In genomic region chr13:47110833-47111240, GRCh38 we compare ENCODE assay signal across 20 cellular contexts.
A peak's percentile ranks its signal among the peaks of the same experiment; 100 is the strongest.
DNase-seq lines count a peak whose midpoint lies in the region; ATAC-seq and TF ChIP-seq lines count a peak whose summit lies in the region.
"Had no signal": no experiment of that assay in that cellular context is flagged by ENCODE, and none has a peak within 500 bp of the region (broad histone marks: within the 10 kb centered on the region; RNA-seq: fewer than 3 reads in every experiment).

No MANE protein-coding gene starts in this region.

- intact Hi-C loops in activated CD4-positive, alpha-beta T cell treated with anti-CD3 and anti-CD28 coated beads for 36 hours (cut with DNase I, micrococcal nuclease), result no loop called here
- intact Hi-C loops in left cardiac atrium (cut with DNase I), result no loop called here

- no peaks in the 10 kb centered on the region for H3K79me2 ChIP-seq in smooth muscle cell (ENCODE audit: low read depth)

- H3K27me3 Mint-ChIP-seq in activated CD4-positive, alpha-beta T cell treated with anti-CD3 and anti-CD28 coated beads, Interleukin-2, amount 10 ng/mL, durations not matched to agents 7 days and 5 days, result peaks cover 16% of the 10 kb centered on the region
- H3K27me3 Mint-ChIP-seq in activated CD4-positive, alpha-beta T cell treated with anti-CD3 and anti-CD28 coated beads for 36 hours, result no peaks in the 10 kb centered on the region
- peaks cover 2% of the 10 kb centered on the region; the same call in 1 of the 2 replicates for H3K27me3 Mint-ChIP-seq in WTC11 (ENCODE audit: low read depth)

- H3K9me3 Mint-ChIP-seq in activated CD4-positive, alpha-beta T cell treated with anti-CD3 and anti-CD28 coated beads, Interleukin-2, amount 10 ng/mL, durations not matched to agents 7 days and 5 days, result no peaks in the 10 kb centered on the region
- H3K9me3 Mint-ChIP-seq in activated CD4-positive, alpha-beta T cell treated with anti-CD3 and anti-CD28 coated beads for 36 hours (ENCODE audit: low read depth), result no peaks in the 10 kb centered on the region
- peaks cover 15% of the 10 kb centered on the region for H3K9me3 Mint-ChIP-seq in WTC11
- H3K9me3 Mint-ChIP-seq: CD8-positive, alpha-beta T cell had no signal

- no peak overlapping the region for H2AK5ac ChIP-seq in mesenchymal stem cell (ENCODE audit: low read length, severe bottlenecking)

- no peak for TF ChIP-seq CTCF in WTC11 (IDR thresholded peaks at IDR 0.05)
- TF ChIP-seq CTCF in smooth muscle cell (IDR thresholded peaks at IDR 0.05; ENCODE audit: borderline replicate concordance, insufficient read depth, poor library complexity, severe bottlenecking), result no peak
- no peak for TF ChIP-seq CTCF in GM13977 (IDR thresholded peaks at IDR 0.05; ENCODE audit: extremely low read depth, insufficient read depth, missing control alignments)

- H3K18ac ChIP-seq in mesenchymal stem cell (ENCODE audit: low read depth in 1 of 2, low read length in 2 of 2), result peak overlapping the region in 1 of 2 experiments; percentile 78

- POLR2A ChIA-PET in activated CD4-positive, alpha-beta T cell treated with anti-CD3 and anti-CD28 coated beads, Interleukin-2, amount 10 ng/mL, durations not matched to agents 7 days and 5 days (lab: Charles Lee), result no interaction called here
- POLR2A ChIA-PET in activated CD4-positive, alpha-beta T cell treated with anti-CD3 and anti-CD28 coated beads for 36 hours (lab: Charles Lee), result no interaction called here
- POLR2A ChIA-PET in WTC11 (lab: Charles Lee), result no interaction called here

- H3K4me1 ChIP-seq in mesenchymal stem cell (ENCODE audit: control insufficient read depth, insufficient read depth, low read depth, low read length), result no peaks in the 10 kb centered on the region
- H3K4me1 ChIP-seq in smooth muscle cell (ENCODE audit: low read depth), result peaks cover 46% of the 10 kb centered on the region
- H3K4me1 ChIP-seq: BLaER1, HAP-1 had no signal

- DNase-seq in activated CD4-positive, alpha-beta T cell treated with anti-CD3 and anti-CD28 coated beads, Interleukin-2, amount 10 ng/mL, durations not matched to agents 7 days and 5 days, result no peak
- no peak for DNase-seq in activated CD4-positive, alpha-beta T cell treated with anti-CD3 and anti-CD28 coated beads for 36 hours
- no peak for DNase-seq in WTC11 (ENCODE audit: low spot score)
- DNase-seq in mesenchymal stem cell, result no peak
- DNase-seq in smooth muscle cell (lab: John Stamatoyannopoulos, UW; ENCODE audit: unreplicated experiment), result no peak
- no peak for DNase-seq in left cardiac atrium
- no peak for DNase-seq in GM13977 (ENCODE audit: low spot score)
- DNase-seq: ACHN; CD8-positive, alpha-beta T cell; GDM1; NCI-H1417; NCI-H187; NCI-H446 treated with DMSO at 0.1 percent for 48 hours; NCI-H526 treated with DMSO at 0.1 percent for 48 hours; RPMI8226; SHP77 had no signal

- CTCF ChIA-PET in activated CD4-positive, alpha-beta T cell treated with anti-CD3 and anti-CD28 coated beads, Interleukin-2, amount 10 ng/mL, durations not matched to agents 7 days and 5 days (lab: Charles Lee), result no interaction called here
- CTCF ChIA-PET in activated CD4-positive, alpha-beta T cell treated with anti-CD3 and anti-CD28 coated beads for 36 hours (lab: Charles Lee), result no interaction called here
- CTCF ChIA-PET in WTC11 (lab: Charles Lee), result no interaction called here

- WGBS in mesenchymal stem cell, result 98% methylated on average over 12 of the region's 12 CpGs
- 68% methylated on average over 12 of the region's 12 CpGs for WGBS in smooth muscle cell (ENCODE audit: low lambda C conversion rate)

- no peak overlapping the region for H3K14ac ChIP-seq in mesenchymal stem cell (ENCODE audit: low read length in 2 of 2)

- ATAC-seq in activated CD4-positive, alpha-beta T cell treated with anti-CD3 and anti-CD28 coated beads for 36 hours, result no peak
- no peak for ATAC-seq in WTC11
- no peak for ATAC-seq in SK-N-SH treated with all-trans-retinoic acid at 6 μM for 48 hours
- no peak for ATAC-seq in left cardiac atrium
- ATAC-seq: CD8-positive, alpha-beta T cell had no signal

- peak overlapping the region; percentile 6 for H4K91ac ChIP-seq in mesenchymal stem cell (ENCODE audit: low read length)

- H3F3A ChIP-seq in smooth muscle cell (ENCODE audit: low read depth), result peaks cover 20% of the 10 kb centered on the region

- H3K36me3 Mint-ChIP-seq in activated CD4-positive, alpha-beta T cell treated with anti-CD3 and anti-CD28 coated beads, Interleukin-2, amount 10 ng/mL, durations not matched to agents 7 days and 5 days (ENCODE audit: low read depth), result no peaks in the 10 kb centered on the region
- no peaks in the 10 kb centered on the region for H3K36me3 Mint-ChIP-seq in activated CD4-positive, alpha-beta T cell treated with anti-CD3 and anti-CD28 coated beads for 36 hours (ENCODE audit: low read depth)
- peaks cover 5% of the 10 kb centered on the region for H3K36me3 Mint-ChIP-seq in WTC11
- H3K36me3 Mint-ChIP-seq: CD8-positive, alpha-beta T cell had no signal

- peak overlapping the region; percentile 58 for H3K27ac Mint-ChIP-seq in activated CD4-positive, alpha-beta T cell treated with anti-CD3 and anti-CD28 coated beads, Interleukin-2, amount 10 ng/mL, durations not matched to agents 7 days and 5 days
- no peak overlapping the region for H3K27ac Mint-ChIP-seq in activated CD4-positive, alpha-beta T cell treated with anti-CD3 and anti-CD28 coated beads for 36 hours
- peak overlapping the region; percentile 59; the same call in 1 of the 2 replicates for H3K27ac Mint-ChIP-seq in WTC11
- H3K27ac Mint-ChIP-seq: CD8-positive, alpha-beta T cell had no signal

- peak overlapping the region; percentile 73 for H2BK120ac ChIP-seq in mesenchymal stem cell (ENCODE audit: low read depth, low read length)

- H4K8ac ChIP-seq in mesenchymal stem cell (ENCODE audit: low read length), result peak overlapping the region; percentile 16

- in situ Hi-C loops in GM13977 (cut with MboI; ENCODE audit: low pct_unique_long_range_greater_than_20kb, low sequenced_read_pairs, unreplicated experiment), result no loop called here

- no peak overlapping the region for H3K4me3 Mint-ChIP-seq in activated CD4-positive, alpha-beta T cell treated with anti-CD3 and anti-CD28 coated beads, Interleukin-2, amount 10 ng/mL, durations not matched to agents 7 days and 5 days
- no peak overlapping the region for H3K4me3 Mint-ChIP-seq in activated CD4-positive, alpha-beta T cell treated with anti-CD3 and anti-CD28 coated beads for 36 hours
- H3K4me3 Mint-ChIP-seq in WTC11, result no peak overlapping the region
- H3K4me3 Mint-ChIP-seq: CD8-positive, alpha-beta T cell had no signal

- peak overlapping the region in 1 of 2 experiments; percentile 17 for H3K4ac ChIP-seq in mesenchymal stem cell (ENCODE audit: low read depth in 1 of 2, low read length in 2 of 2)

- no peak overlapping the region for H3K23ac ChIP-seq in mesenchymal stem cell (ENCODE audit: low read length in 2 of 2)

- H3K9ac ChIP-seq in mesenchymal stem cell (ENCODE audit: low read length) (no peak overlapping the region), smooth muscle cell (ENCODE audit: low read depth) (peak overlapping the region; percentile 20)
- H3K9ac ChIP-seq: BLaER1 had no signal

- H2BK15ac ChIP-seq in mesenchymal stem cell (ENCODE audit: low read depth, poor library complexity, severe bottlenecking), result no peak overlapping the region

- peaks cover 32% of the 10 kb centered on the region for H3K4me1 Mint-ChIP-seq in activated CD4-positive, alpha-beta T cell treated with anti-CD3 and anti-CD28 coated beads, Interleukin-2, amount 10 ng/mL, durations not matched to agents 7 days and 5 days
- H3K4me1 Mint-ChIP-seq in activated CD4-positive, alpha-beta T cell treated with anti-CD3 and anti-CD28 coated beads for 36 hours, result peaks cover 8% of the 10 kb centered on the region
- peaks cover 50% of the 10 kb centered on the region for H3K4me1 Mint-ChIP-seq in WTC11

- H3K9me3 ChIP-seq in mesenchymal stem cell (ENCODE audit: control insufficient read depth, low read length) (no peaks in the 10 kb centered on the region), smooth muscle cell (replicated peaks; ENCODE audit: low read depth) (no peaks in the 10 kb centered on the region)
- H3K9me3 ChIP-seq: BLaER1, HAP-1 had no signal

- H3K36me3 ChIP-seq in mesenchymal stem cell (ENCODE audit: control insufficient read depth in 1 of 2, insufficient read depth in 2 of 2, low read depth in 1 of 2, low read length in 2 of 2) (no peaks in the 10 kb centered on the region), smooth muscle cell (ENCODE audit: low read depth) (no peaks in the 10 kb centered on the region)
- H3K36me3 ChIP-seq: BLaER1, HAP-1 had no signal

- no peak overlapping the region for H3K4me3 ChIP-seq in mesenchymal stem cell (ENCODE audit: insufficient read depth in 1 of 2, low read depth in 1 of 2, low read length in 2 of 2)
- no peak overlapping the region for H3K4me3 ChIP-seq in smooth muscle cell
- H3K4me3 ChIP-seq: BLaER1, HAP-1 had no signal

- no peak overlapping the region for H2BK5ac ChIP-seq in mesenchymal stem cell (ENCODE audit: low read depth, low read length, poor library complexity, severe bottlenecking)

- H3K4me2 ChIP-seq in mesenchymal stem cell (ENCODE audit: low read length, poor library complexity, severe bottlenecking), result no peak overlapping the region
- H3K4me2 ChIP-seq in smooth muscle cell, result peak overlapping the region; percentile 50
- H3K4me2 ChIP-seq: BLaER1 had no signal

- H2BK12ac ChIP-seq in mesenchymal stem cell (ENCODE audit: low read length in 2 of 2), result peak overlapping the region; percentile 33 to 38

- no peaks in the 10 kb centered on the region for H4K20me1 ChIP-seq in smooth muscle cell (ENCODE audit: low read depth)
- H4K20me1 ChIP-seq: BLaER1 had no signal

- H2AFZ ChIP-seq in mesenchymal stem cell (ENCODE audit: low read depth, low read length), result no peak overlapping the region
- peak overlapping the region; percentile 31 for H2AFZ ChIP-seq in smooth muscle cell (ENCODE audit: low read depth)

- no peaks in the 10 kb centered on the region for H3K27me3 ChIP-seq in mesenchymal stem cell (ENCODE audit: control insufficient read depth in 1 of 2, insufficient read depth in 1 of 2, low read length in 2 of 2)
- no peaks in the 10 kb centered on the region for H3K27me3 ChIP-seq in smooth muscle cell (ENCODE audit: low read depth)
- H3K27me3 ChIP-seq: BLaER1 had no signal

- H3K27ac ChIP-seq in mesenchymal stem cell (ENCODE audit: low read length, poor library complexity, severe bottlenecking) (no peak overlapping the region), smooth muscle cell (ENCODE audit: low read depth) (peak overlapping the region; percentile 75)
- H3K27ac ChIP-seq: 22Rv1, BLaER1 had no signal

- H3K79me1 ChIP-seq in mesenchymal stem cell (replicated peaks; ENCODE audit: low read length, poor library complexity, severe bottlenecking), result no peaks in the 10 kb centered on the region

TF ChIP-seq in SK-N-SH treated with all-trans-retinoic acid at 6 μM for 48 hours, 23 proteins besides CTCF, POLR2A, EP300 and RAD21 (continues in another document):
- TF ChIP-seq ISL1 (CRISPR knock-in tag; IDR thresholded peaks at IDR 0.05), result no peak
- no peak for TF ChIP-seq ZNF70 (CRISPR knock-in tag; IDR thresholded peaks at IDR 0.05)
